Comparison of ENCODE assay signal across 11 cellular contexts in genomic region chr5:149765932-149766331, GRCh38. TPM values are rescaled to one million over a fixed set of nuclear protein-coding genes. Genes with fewer than 3 reads are reported as not detected.
A peak's percentile ranks its signal among the peaks of the same experiment; 100 is the strongest.
DNase-seq lines count a peak whose midpoint lies in the region; ATAC-seq, FAIRE-seq and TF ChIP-seq lines count a peak whose summit lies in the region.
"Had no signal": no experiment of that assay in that cellular context is flagged by ENCODE, and none has a peak within 500 bp of the region (broad histone marks: within the 10 kb centered on the region; RNA-seq: fewer than 3 reads in every experiment).

No MANE protein-coding gene starts in this region.

- H3K4me1 Mint-ChIP-seq in astrocyte (ENCODE audit: low read depth, unreplicated experiment) (no peaks in the 10 kb centered on the region), neural crest cell (no peaks in the 10 kb centered on the region)

- no peak for FAIRE-seq in astrocyte (lab: Jason Lieb, UNC)
- FAIRE-seq: colon had no signal

- H3K4me1 ChIP-seq in astrocyte (ENCODE audit: insufficient read depth, low read length): peaks cover 1% of the 10 kb centered on the region

- no peak overlapping the region for H3K4me2 ChIP-seq in astrocyte (ENCODE audit: low read length)

- H3K27ac Mint-ChIP-seq in astrocyte (ENCODE audit: unreplicated experiment): no peak overlapping the region
- H3K27ac Mint-ChIP-seq in neural crest cell (ENCODE audit: unreplicated experiment): no peak overlapping the region

- H3K4me3 ChIP-seq in astrocyte (ENCODE audit: insufficient read depth, low read depth, low read length): no peak overlapping the region
- H3K4me3 ChIP-seq: thyroid gland had no signal

- no peak for ATAC-seq in GM21367 (IDR thresholded peaks at IDR 0.05; ENCODE audit: unreplicated experiment)
- ATAC-seq in sciatic nerve: no peak

- peaks cover 4% of the 10 kb centered on the region for H3K9me3 ChIP-seq in astrocyte (ENCODE audit: insufficient read depth, low read depth, low read length)
- H3K9me3 ChIP-seq: thyroid gland had no signal

- H3K27ac ChIP-seq in astrocyte (ENCODE audit: low read depth, low read length): no peak overlapping the region
- H3K27ac ChIP-seq: thyroid gland had no signal

- H4K20me1 ChIP-seq in astrocyte (ENCODE audit: insufficient read depth, low read length): no peaks in the 10 kb centered on the region

- TF ChIP-seq CTCF in GM10266 (IDR thresholded peaks at IDR 0.05; ENCODE audit: control insufficient read depth, insufficient read depth, low read depth, missing control alignments) (peak; percentile 34), astrocyte (IDR thresholded peaks at IDR 0.05; ENCODE audit: insufficient read depth, low read depth, low read length) (peak; percentile 9), neural crest cell (conservative IDR thresholded peaks at IDR 0.05) (peak; percentile 60)

- H3K36me3 Mint-ChIP-seq in astrocyte (ENCODE audit: low read depth, unreplicated experiment): peaks cover 9% of the 10 kb centered on the region
- H3K36me3 Mint-ChIP-seq in neural crest cell (ENCODE audit: low read depth): peaks cover 2% of the 10 kb centered on the region

- intact Hi-C loops in sciatic nerve (cut with DNase I): no loop called here

- no peak overlapping the region for H3K4me3 Mint-ChIP-seq in astrocyte (ENCODE audit: unreplicated experiment)
- no peak overlapping the region for H3K4me3 Mint-ChIP-seq in neural crest cell

- no peak overlapping the region for H2AFZ ChIP-seq in astrocyte (ENCODE audit: low read depth, low read length)

- no peaks in the 10 kb centered on the region for H3K27me3 Mint-ChIP-seq in astrocyte (ENCODE audit: low read depth, unreplicated experiment)
- no peaks in the 10 kb centered on the region for H3K27me3 Mint-ChIP-seq in neural crest cell (ENCODE audit: low read depth)

- no peaks in the 10 kb centered on the region for H3K79me2 ChIP-seq in astrocyte (ENCODE audit: insufficient read depth, low read length)

- no peak for DNase-seq in GM10266 (ENCODE audit: extremely low spot score)
- DNase-seq in Kasumi-1 (lab: John Stamatoyannopoulos, UW): peak; percentile 14 to 60
- DNase-seq in astrocyte (ENCODE audit: low read depth): no peak
- no peak for DNase-seq in neural crest cell (ENCODE audit: low read depth, low spot score)
- no peak for DNase-seq in sciatic nerve (ENCODE audit: low spot score)
- DNase-seq in NCI-H446 treated with DMSO at 0.1 percent for 48 hours (lab: John Stamatoyannopoulos, UW): no peak
- DNase-seq: NCI-H1436 treated with DMSO at 0.1 percent for 48 hours, T-helper 1 cell, thyroid gland had no signal

- no peak overlapping the region for H3K9ac ChIP-seq in astrocyte (ENCODE audit: low read length)

- peaks cover 4% of the 10 kb centered on the region for H3K27me3 ChIP-seq in astrocyte (ENCODE audit: insufficient read depth, low read length)

- no peaks in the 10 kb centered on the region for H3K36me3 ChIP-seq in astrocyte (ENCODE audit: insufficient read depth, low read length)
- H3K36me3 ChIP-seq: thyroid gland had no signal

- peaks cover 9% of the 10 kb centered on the region for H3K9me3 Mint-ChIP-seq in astrocyte (ENCODE audit: unreplicated experiment)
- H3K9me3 Mint-ChIP-seq in neural crest cell: no peaks in the 10 kb centered on the region

RNA-seq across cellular contexts. Expression of gene PPARGC1B, which starts 35.8 kb away (rescaled TPM):
- total RNA-seq in astrocyte (3.8 and 4.2 TPM in 2 replicates), neural crest cell (1.5 and 2.1 TPM in 2 replicates), sciatic nerve (3.2 TPM)

Comparison
In these comparisons a context has a peak if more than half of its experiments do, and no peak if none do; other contexts are left out.
1. DNase-seq: peak in Kasumi-1 (2 of 2); none in GM10266 (single experiment), astrocyte (single experiment), neural crest cell (single experiment), sciatic nerve (single experiment) and NCI-H446 treated with DMSO at 0.1 percent for 48 hours (single experiment).
2. CTCF ChIP-seq: peak in every context shown above with its lines; median percentile 60 in neural crest cell; 34 in GM10266; 9 in astrocyte.